ENCODE assay signal across 8 cellular contexts in genomic region chr12:95215925-95216324, GRCh38. TPM values are rescaled to one million over a fixed set of nuclear protein-coding genes. Genes with fewer than 3 reads are reported as not detected.
A peak's percentile ranks its signal among the peaks of the same experiment; 100 is the strongest.
DNase-seq lines count a peak whose midpoint lies in the region; ATAC-seq and TF ChIP-seq lines count a peak whose summit lies in the region.

No MANE protein-coding gene starts in this region.

- no peaks in the 10 kb centered on the region for H3K27me3 ChIP-seq in right lobe of liver

- peak overlapping the region; percentile 86 for H3K4me3 ChIP-seq in astrocyte of the cerebellum (ENCODE audit: low read depth, low read length)
- peak overlapping the region; percentile 71 to 82 (median 79) for H3K4me3 ChIP-seq in right lobe of liver

- peak; percentile 46 for DNase-seq in EL
- DNase-seq in LHCN-M2 (ENCODE audit: low read depth): peak; percentile 32
- peak; percentile 41 for DNase-seq in astrocyte of the cerebellum (ENCODE audit: low read depth)
- DNase-seq in right lobe of liver: no peak
- no peak for DNase-seq in NCI-H2029 (lab: John Stamatoyannopoulos, UW)

- TF ChIP-seq CTCF in astrocyte of the cerebellum (IDR thresholded peaks at IDR 0.05; ENCODE audit: low read depth, low read length, missing control alignments) (no peak), right lobe of liver (IDR thresholded peaks at IDR 0.05) (no peak)

- H3K9me3 ChIP-seq in right lobe of liver: no peaks in the 10 kb centered on the region

- TF ChIP-seq POLR2A in right lobe of liver (IDR thresholded peaks at IDR 0.05): peak; percentile 40

- ATAC-seq in right lobe of liver: no peak
- no peak for ATAC-seq in HG03175 (IDR thresholded peaks at IDR 0.05; ENCODE audit: unreplicated experiment)
- ATAC-seq in GM19035 (IDR thresholded peaks at IDR 0.05; ENCODE audit: unreplicated experiment): no peak
- ATAC-seq in activated CD4-positive, CD25-positive, alpha-beta regulatory T cell treated with anti-CD3 and anti-CD28 coated beads, Interleukin-2, amount 50 U/mL, for 24 hours: no peak

- intact Hi-C loops in right lobe of liver (cut with DNase I): no loop called here

- in situ Hi-C loops in astrocyte of the cerebellum (cut with HindIII; ENCODE audit: low sequenced_read_pairs): no loop called here

- H3K27ac ChIP-seq in right lobe of liver: peak overlapping the region; percentile 89 to 93 (median 90)

- WGBS in right lobe of liver (ENCODE audit: insufficient coverage, low coverage, low lambda C conversion rate, missing lambda C conversion rate): 24% methylated on average over 2 of the region's 2 CpGs

- H3K36me3 ChIP-seq in right lobe of liver: no peaks in the 10 kb centered on the region

- peaks cover 0 to 18% (median 2%) of the 10 kb centered on the region in 4 donors for H3K4me1 ChIP-seq in right lobe of liver

RNA-seq across cellular contexts. Expression of gene FGD6, which starts 1.3 kb away (rescaled TPM):
- total RNA-seq in LHCN-M2 (2014; rRNA removed) (0.51 and 0.92 TPM in 2 replicates), right lobe of liver (1 to 10 TPM; 3.5 to 7.8 (median 5.1) TPM)
- polyA plus RNA-seq in LHCN-M2 (2012): 0.43 TPM

RNA-seq across cellular contexts. Expression of gene VEZT, which starts 1.7 kb away (rescaled TPM):
- total RNA-seq in LHCN-M2 (2014; rRNA removed) (26.2 and 33.2 TPM in 2 replicates), right lobe of liver (10 to 100 TPM; 23.5 to 34.2 (median 28.9) TPM)
- 15.5 TPM for polyA plus RNA-seq in LHCN-M2 (2012)

Comparison
In these comparisons a context has a peak if more than half of its experiments do, and no peak if none do; other contexts are left out.
1. DNase-seq: peak in EL (single experiment), LHCN-M2 (single experiment) and astrocyte of the cerebellum (single experiment); none in right lobe of liver (0 of 3) and NCI-H2029 (single experiment).